ENCODE assay signal across 13 cellular contexts in genomic region chr19:1018393-1018792, GRCh38. TPM values are rescaled to one million over a fixed set of nuclear protein-coding genes. Genes with fewer than 3 reads are reported as not detected.
DNase-seq lines count a peak whose midpoint lies in the region; ATAC-seq, FAIRE-seq and TF ChIP-seq lines count a peak whose summit lies in the region.
"Had no signal": no experiment of that assay in that cellular context is flagged by ENCODE, and none has a peak within 500 bp of the region (broad histone marks: within the 10 kb centered on the region; RNA-seq: fewer than 3 reads in every experiment).

No MANE protein-coding gene starts in this region.

- no peak overlapping the region for H2BK15ac ChIP-seq in mesenchymal stem cell (ENCODE audit: low read depth, poor library complexity, severe bottlenecking)

- no peak overlapping the region for H3K14ac ChIP-seq in mesenchymal stem cell (ENCODE audit: low read length in 2 of 2)

- H2BK5ac ChIP-seq in mesenchymal stem cell (ENCODE audit: low read depth, low read length, poor library complexity, severe bottlenecking), result no peak overlapping the region

- no peak overlapping the region for H2AFZ ChIP-seq in mesenchymal stem cell (ENCODE audit: low read depth, low read length)

- DNase-seq in A549 (ENCODE audit: low read depth in 1 of 2, low spot score in 1 of 2) (no peak), UCSD-AML1 (lab: John Stamatoyannopoulos, UW; ENCODE audit: unreplicated experiment) (peak; percentile 19), mesenchymal stem cell (no peak), WERI-Rb-1 (no peak), NOMO-1 (lab: John Stamatoyannopoulos, UW; ENCODE audit: unreplicated experiment in 2 of 2) (no peak)
- DNase-seq: brain microvascular endothelial cell, DMS79, foreskin fibroblast, NCI-H748 treated with DMSO at 0.1 percent for 48 hours had no signal

- no peak overlapping the region for H3K23ac ChIP-seq in mesenchymal stem cell (ENCODE audit: low read length in 2 of 2)

- H3K9me2 ChIP-seq in DOHH2 (replicated peaks; ENCODE audit: control insufficient read depth, low read length), result no peaks in the 10 kb centered on the region

- H3K9ac ChIP-seq in mesenchymal stem cell (ENCODE audit: low read length), result peak overlapping the region; percentile 90

- H3K4ac ChIP-seq in mesenchymal stem cell (ENCODE audit: low read depth in 1 of 2, low read length in 2 of 2), result no peak overlapping the region

- POLR2A ChIA-PET in A549 (lab: Yijun Ruan, JAX), result no interaction called here

- no peak overlapping the region for H4K91ac ChIP-seq in mesenchymal stem cell (ENCODE audit: low read length)

- H2BK120ac ChIP-seq in mesenchymal stem cell (ENCODE audit: low read depth, low read length), result no peak overlapping the region

- TF ChIP-seq CTCF in A549 (IDR thresholded peaks at IDR 0.05) (no peak), DOHH2 (IDR thresholded peaks at IDR 0.05; ENCODE audit: low read depth, low read length, poor library complexity, severe bottlenecking) (no peak), WERI-Rb-1 (IDR thresholded peaks at IDR 0.05; ENCODE audit: low read depth, low read length) (no peak)

- peaks cover 68% of the 10 kb centered on the region for H3K36me3 ChIP-seq in DOHH2 (ENCODE audit: control insufficient read depth, low read length)
- peaks cover 7 to 47% of the 10 kb centered on the region in 2 experiments for H3K36me3 ChIP-seq in mesenchymal stem cell (ENCODE audit: control insufficient read depth in 1 of 2, insufficient read depth in 2 of 2, low read depth in 1 of 2, low read length in 2 of 2)
- peaks cover 31% of the 10 kb centered on the region for H3K36me3 ChIP-seq in WERI-Rb-1

- H3K4me2 ChIP-seq in A549 (peak overlapping the region; percentile 92), DOHH2 (ENCODE audit: low read length) (peak overlapping the region; percentile 99), mesenchymal stem cell (ENCODE audit: low read length, poor library complexity, severe bottlenecking) (no peak overlapping the region)

- H3K27me3 ChIP-seq in DOHH2 (ENCODE audit: control insufficient read depth, low read length), result no peaks in the 10 kb centered on the region
- no peaks in the 10 kb centered on the region for H3K27me3 ChIP-seq in mesenchymal stem cell (ENCODE audit: control insufficient read depth in 1 of 2, insufficient read depth in 1 of 2, low read length in 2 of 2)
- H3K27me3 ChIP-seq in WERI-Rb-1 (ENCODE audit: insufficient read depth, low read depth, severe bottlenecking), result no peaks in the 10 kb centered on the region
- H3K27me3 ChIP-seq: brain microvascular endothelial cell had no signal

- H3K9me3 ChIP-seq in A549 (no peaks in the 10 kb centered on the region), DOHH2 (ENCODE audit: control insufficient read depth, insufficient read depth, low read length) (no peaks in the 10 kb centered on the region), mesenchymal stem cell (ENCODE audit: control insufficient read depth, low read length) (no peaks in the 10 kb centered on the region), WERI-Rb-1 (ENCODE audit: severe bottlenecking) (no peaks in the 10 kb centered on the region)

- peaks cover 13% of the 10 kb centered on the region for H3F3A ChIP-seq in DOHH2 (ENCODE audit: control insufficient read depth, insufficient read depth)

- H4K8ac ChIP-seq in mesenchymal stem cell (ENCODE audit: low read length), result no peak overlapping the region

- peaks cover 40% of the 10 kb centered on the region for H4K20me1 ChIP-seq in DOHH2 (ENCODE audit: control insufficient read depth, insufficient read depth, low read depth, low read length)

- ATAC-seq in A549 (no peak), GM19467 (IDR thresholded peaks at IDR 0.05; ENCODE audit: unreplicated experiment) (no peak), GM19463 (IDR thresholded peaks at IDR 0.05; ENCODE audit: unreplicated experiment) (no peak)

- no peak overlapping the region for H3K4me3 ChIP-seq in A549
- H3K4me3 ChIP-seq in DOHH2 (ENCODE audit: low read length), result peak overlapping the region; percentile 100
- H3K4me3 ChIP-seq in mesenchymal stem cell (ENCODE audit: insufficient read depth in 1 of 2, low read depth in 1 of 2, low read length in 2 of 2), result peak overlapping the region in 1 of 2 experiments; percentile 96
- H3K4me3 ChIP-seq in WERI-Rb-1 (ENCODE audit: low read depth, low read length), result no peak overlapping the region

- TF ChIP-seq EP300 in A549 (IDR thresholded peaks at IDR 0.05), result no peak

- H2AK5ac ChIP-seq in mesenchymal stem cell (ENCODE audit: low read length, severe bottlenecking), result no peak overlapping the region

- peaks cover 4% of the 10 kb centered on the region for H3K79me1 ChIP-seq in mesenchymal stem cell (replicated peaks; ENCODE audit: low read length, poor library complexity, severe bottlenecking)

- TF ChIP-seq RAD21 in A549 (conservative IDR thresholded peaks at IDR 0.05 in 1 of 2, IDR thresholded peaks at IDR 0.05 in 1 of 2), result no peak

- H3K27ac ChIP-seq in A549, result peak overlapping the region; percentile 62 to 82; a peak in 3 of 6 replicates
- H3K27ac ChIP-seq in DOHH2 (ENCODE audit: low read depth, low read length), result no peak overlapping the region
- H3K27ac ChIP-seq in mesenchymal stem cell (ENCODE audit: low read length, poor library complexity, severe bottlenecking), result no peak overlapping the region
- no peak overlapping the region for H3K27ac ChIP-seq in WERI-Rb-1
- H3K27ac ChIP-seq: brain microvascular endothelial cell had no signal

- no peak overlapping the region for H2BK12ac ChIP-seq in mesenchymal stem cell (ENCODE audit: low read length in 2 of 2)

- CTCF ChIA-PET in A549 (lab: Yijun Ruan, JAX), result interaction anchor here (1.2 kb wide), 1 partner anchor 204 kb away, joined by 6 read pairs; no protein-coding TSS in a partner anchor

- H3K4me1 ChIP-seq in A549 (peaks cover 38% of the 10 kb centered on the region), DOHH2 (ENCODE audit: control insufficient read depth, low read length) (peaks cover 53% of the 10 kb centered on the region), mesenchymal stem cell (ENCODE audit: control insufficient read depth, insufficient read depth, low read depth, low read length) (peaks cover 53% of the 10 kb centered on the region)

- FAIRE-seq in A549 (lab: Jason Lieb, UNC), result no peak

- 74% methylated on average over 5 of the region's 5 CpGs for WGBS in A549 (ENCODE audit: missing lambda C conversion rate)
- 95% methylated on average over 5 of the region's 5 CpGs for WGBS in mesenchymal stem cell

- no peak overlapping the region for H3K18ac ChIP-seq in mesenchymal stem cell (ENCODE audit: low read depth in 1 of 2, low read length in 2 of 2)

- no peak for TF ChIP-seq POLR2A in A549 (IDR thresholded peaks at IDR 0.05; ENCODE audit: low read length)

- H3K79me2 ChIP-seq in DOHH2 (ENCODE audit: control insufficient read depth, low read length), result peaks cover 76% of the 10 kb centered on the region

TF ChIP-seq in A549, 52 proteins besides CTCF, POLR2A, EP300 and RAD21 (continues in another document):
- TF ChIP-seq POLR2AphosphoS2 (conservative IDR thresholded peaks at IDR 0.05; ENCODE audit: low read length) (no peak), ZFP36 (IDR thresholded peaks at IDR 0.05; ENCODE audit: borderline replicate concordance, partially characterized antibody) (no peak), CBX2 (IDR thresholded peaks at IDR 0.05; ENCODE audit: borderline replicate concordance, low read depth) (no peak)

RNA-seq across cellular contexts. Expression of gene TMEM259, which starts 2.5 kb away (rescaled TPM):
- polyA plus RNA-seq in A549 (2011; rRNA removed) (45.6 and 53.3 TPM in 2 replicates), A549 (2017; fragmentation: RNase III; extraction: RNeasy Plus Mini Kit Qiagen cat#74134 plus additional on column Dnase treatment) (71.1 to 82.2 TPM (median 78.3 TPM) in 3 replicates)
- polyA plus RNA-seq in A549 (2012; cell fraction: cytosol; rRNA removed), result 106 and 148 TPM in 2 replicates
- polyA plus RNA-seq in A549 (2012; cell fraction: nucleus; rRNA removed), result 608 and 842 TPM in 2 replicates
- 41.2 and 48.5 TPM in 2 replicates for polyA minus RNA-seq in A549 (2011; rRNA and poly(A)+ RNA removed)
- 115 TPM for polyA plus RNA-seq in mesenchymal stem cell (2013, experiment 1 of 2)
- polyA plus RNA-seq in mesenchymal stem cell (2013, experiment 2 of 2), result 119 TPM

RNA-seq across cellular contexts. Expression of gene RNU6-2, which starts 2.9 kb away (rescaled TPM):
- polyA plus RNA-seq in A549 (2011; rRNA removed) (not detected in 2 replicates), A549 (2017; fragmentation: RNase III; extraction: RNeasy Plus Mini Kit Qiagen cat#74134 plus additional on column Dnase treatment) (not detected in 3 replicates)
- polyA plus RNA-seq in A549 (2012; cell fraction: cytosol; rRNA removed), result not detected in 2 replicates
- polyA plus RNA-seq in A549 (2012; cell fraction: nucleus; rRNA removed), result not detected in 2 replicates
- under 0.01 TPM in 1 of 2 replicates, not detected in the other for polyA minus RNA-seq in A549 (2011; rRNA and poly(A)+ RNA removed)
- polyA plus RNA-seq in mesenchymal stem cell (2013, experiment 1 of 2), result not detected
- not detected for polyA plus RNA-seq in mesenchymal stem cell (2013, experiment 2 of 2)
- polyA plus RNA-seq: thymus had no signal

RNA-seq across cellular contexts. Expression of gene CNN2, which starts 8.0 kb away (rescaled TPM):
- polyA plus RNA-seq in A549 (2011; rRNA removed) (31.7 and 32.2 TPM in 2 replicates), A549 (2017; fragmentation: RNase III; extraction: RNeasy Plus Mini Kit Qiagen cat#74134 plus additional on column Dnase treatment) (99.3 to 115 TPM (median 101 TPM) in 3 replicates)
- polyA plus RNA-seq in A549 (2012; cell fraction: cytosol; rRNA removed), result 102 and 104 TPM in 2 replicates
- polyA plus RNA-seq in A549 (2012; cell fraction: nucleus; rRNA removed), result 111 TPM in 2 replicates
- polyA minus RNA-seq in A549 (2011; rRNA and poly(A)+ RNA removed), result 94.3 and 125 TPM in 2 replicates
- 374 TPM for polyA plus RNA-seq in mesenchymal stem cell (2013, experiment 1 of 2)
- 362 TPM for polyA plus RNA-seq in mesenchymal stem cell (2013, experiment 2 of 2)

RNA-seq across cellular contexts. Expression of gene GRIN3B, which starts 18.2 kb away (rescaled TPM):
- polyA plus RNA-seq in A549 (2011; rRNA removed), result 0.65 and 0.67 TPM in 2 replicates
- 1.1 and 2.8 TPM in 2 replicates for polyA plus RNA-seq in A549 (2012; cell fraction: cytosol; rRNA removed)
- 13.1 and 22.7 TPM in 2 replicates for polyA plus RNA-seq in A549 (2012; cell fraction: nucleus; rRNA removed)
- polyA plus RNA-seq in A549 (2017; fragmentation: RNase III; extraction: RNeasy Plus Mini Kit Qiagen cat#74134 plus additional on column Dnase treatment), result 1.1 to 1.5 TPM (median 1.5 TPM) in 3 replicates
- 0.58 and 0.87 TPM in 2 replicates for polyA minus RNA-seq in A549 (2011; rRNA and poly(A)+ RNA removed)
- 0.66 TPM for polyA plus RNA-seq in mesenchymal stem cell (2013, experiment 1 of 2)
- polyA plus RNA-seq in mesenchymal stem cell (2013, experiment 2 of 2), result 0.56 TPM

RNA-seq across cellular contexts. Expression of gene ABCA7, which starts 21.5 kb away (rescaled TPM):
- polyA plus RNA-seq in A549 (2011; rRNA removed) (5.0 and 6.6 TPM in 2 replicates), A549 (2017; fragmentation: RNase III; extraction: RNeasy Plus Mini Kit Qiagen cat#74134 plus additional on column Dnase treatment) (8.8 to 13.5 TPM (median 12.6 TPM) in 3 replicates)
- polyA plus RNA-seq in A549 (2012; cell fraction: cytosol; rRNA removed), result 7.9 and 9.1 TPM in 2 replicates
- 53.4 and 59.9 TPM in 2 replicates for polyA plus RNA-seq in A549 (2012; cell fraction: nucleus; rRNA removed)
- polyA minus RNA-seq in A549 (2011; rRNA and poly(A)+ RNA removed), result 9.6 and 10.5 TPM in 2 replicates
- polyA plus RNA-seq in mesenchymal stem cell (2013, experiment 1 of 2), result 8.4 TPM
- polyA plus RNA-seq in mesenchymal stem cell (2013, experiment 2 of 2), result 8.4 TPM

Comparison
In these comparisons a context has a peak if more than half of its experiments do, and no peak if none do; other contexts are left out.
1. H3K27ac ChIP-seq: peak in A549 (2 of 2); none in DOHH2 (single experiment), mesenchymal stem cell (single experiment) and WERI-Rb-1 (single experiment).